In the genomic region with DNA sequence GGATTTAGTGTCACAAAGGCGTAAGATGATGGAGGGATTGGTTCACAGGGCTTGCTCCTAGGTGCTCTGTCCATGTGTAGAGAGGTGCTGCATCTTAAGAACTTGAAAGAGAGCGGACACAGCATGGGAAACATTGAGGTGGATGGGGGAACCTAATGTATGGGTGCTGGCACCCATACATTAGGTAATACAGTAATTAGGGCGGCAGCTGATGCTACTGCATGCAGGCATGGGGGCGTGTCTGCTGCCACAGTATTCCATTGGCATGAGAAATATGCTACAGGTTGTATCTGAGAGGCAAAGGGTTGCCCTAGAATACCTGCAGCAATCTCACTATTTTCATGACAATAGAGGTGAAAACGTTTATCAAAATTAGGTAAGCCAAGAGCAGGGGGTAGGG, we compare ENCODE assay signal across 26 cellular contexts.
"Had no signal": no experiment of that assay in that cellular context is flagged by ENCODE, and none has a peak within 500 bp of the region (broad histone marks: within the 10 kb centered on the region; RNA-seq: fewer than 3 reads in every experiment).

No MANE protein-coding gene starts in this region.

- DNase-seq: hippocampal formation; kidney glomerular epithelial cell; left cardiac atrium; left lung; lower lobe of right lung; mesendoderm; naive B cell; natural killer cell; ovary; right lobe of liver; stimulated activated CD4-positive, alpha-beta T cell treated with anti-CD3 and anti-CD28 coated beads, Interleukin-1b, Interleukin-23, amount 100 ng/mL, for 48 hours; stimulated activated CD4-positive, alpha-beta T cell treated with anti-CD3 and anti-CD28 coated beads, Interleukin-2, amount 100 ng/mL, for 48 hours; stimulated activated CD4-positive, alpha-beta T cell treated with anti-CD3 and anti-CD28 coated beads, Interleukin-4, amount 100 ng/mL, for 4 hours; stimulated activated CD8-positive, alpha-beta memory T cell treated with anti-CD3 and anti-CD28 coated beads, Interleukin-4, amount 100 ng/mL, for 48 hours; stimulated activated naive CD4-positive, alpha-beta T cell treated with Interleukin-2 at 50 U/mL for 16 hours; stimulated activated naive CD8-positive, alpha-beta T cell treated with anti-CD3 and anti-CD28 coated beads, Interleukin-15, amount 100 ng/mL, for 72 hours; substantia nigra; upper lobe of left lung had no signal

- ATAC-seq: left cardiac atrium; left lung; lower lobe of right lung; natural killer cell; right lobe of liver; stimulated activated memory B cell treated with anti-CD40 and anti-IgM and Interleukin-4, amounts not matched to agents 10 μg/mL and 1 μg/mL and 100 μg/mL, for 72 hours; stimulated activated naive CD8-positive, alpha-beta T cell treated with anti-CD3 and anti-CD28 coated beads, Interleukin-15, amount 100 ng/mL, for 72 hours had no signal

- H3K4me3 ChIP-seq: left lung, lower lobe of right lung, ovary, right atrium auricular region, right lobe of liver, smooth muscle cell, tibial nerve, upper lobe of left lung, vagina had no signal

- H3K9me3 Mint-ChIP-seq: naive B cell; natural killer cell; stimulated activated memory B cell treated with anti-CD40 and anti-IgM and Interleukin-4, amounts not matched to agents 10 μg/mL and 1 μg/mL and 100 μg/mL, for 72 hours; stimulated activated naive CD8-positive, alpha-beta T cell treated with anti-CD3 and anti-CD28 coated beads, Interleukin-15, amount 100 ng/mL, for 72 hours had no signal

- H3K4me1 Mint-ChIP-seq: naive B cell; natural killer cell; stimulated activated memory B cell treated with anti-CD40 and anti-IgM and Interleukin-4, amounts not matched to agents 10 μg/mL and 1 μg/mL and 100 μg/mL, for 72 hours; stimulated activated naive CD8-positive, alpha-beta T cell treated with anti-CD3 and anti-CD28 coated beads, Interleukin-15, amount 100 ng/mL, for 72 hours had no signal

- H3K27ac ChIP-seq: left lung, lower lobe of right lung, right atrium auricular region, right lobe of liver, tibial nerve, upper lobe of left lung, vagina had no signal

- H3K27ac Mint-ChIP-seq: mesothelial cell of epicardium; naive B cell; natural killer cell; progenitor cell of endocrine pancreas; stimulated activated memory B cell treated with anti-CD40 and anti-IgM and Interleukin-4, amounts not matched to agents 10 μg/mL and 1 μg/mL and 100 μg/mL, for 72 hours; stimulated activated naive CD8-positive, alpha-beta T cell treated with anti-CD3 and anti-CD28 coated beads, Interleukin-15, amount 100 ng/mL, for 72 hours had no signal

- H3K27me3 Mint-ChIP-seq: progenitor cell of endocrine pancreas; stimulated activated naive CD8-positive, alpha-beta T cell treated with anti-CD3 and anti-CD28 coated beads, Interleukin-15, amount 100 ng/mL, for 72 hours had no signal

- H3K27me3 ChIP-seq: left lung, ovary, right atrium auricular region, right lobe of liver, upper lobe of left lung, vagina had no signal

- FAIRE-seq: keratinocyte had no signal

- H3K4me2 ChIP-seq: smooth muscle cell had no signal

- H3K36me3 Mint-ChIP-seq: mesothelial cell of epicardium; naive B cell; natural killer cell; stimulated activated memory B cell treated with anti-CD40 and anti-IgM and Interleukin-4, amounts not matched to agents 10 μg/mL and 1 μg/mL and 100 μg/mL, for 72 hours had no signal

- H3K36me3 ChIP-seq: left lung, lower lobe of right lung, ovary, right atrium auricular region, right lobe of liver, tibial nerve, upper lobe of left lung, vagina had no signal

- H3K4me3 Mint-ChIP-seq: mesothelial cell of epicardium; naive B cell; natural killer cell; stimulated activated memory B cell treated with anti-CD40 and anti-IgM and Interleukin-4, amounts not matched to agents 10 μg/mL and 1 μg/mL and 100 μg/mL, for 72 hours; stimulated activated naive CD8-positive, alpha-beta T cell treated with anti-CD3 and anti-CD28 coated beads, Interleukin-15, amount 100 ng/mL, for 72 hours had no signal

- H3K4me1 ChIP-seq: left lung, lower lobe of right lung, right atrium auricular region, right lobe of liver, tibial nerve, upper lobe of left lung, vagina had no signal

- H3K9me3 ChIP-seq: left lung, lower lobe of right lung, ovary, right atrium auricular region, right lobe of liver, tibial nerve, upper lobe of left lung, vagina had no signal
